Comparison of ENCODE assay signal across 8 cellular contexts in genomic region chr16:23148513-23149266, GRCh38. TPM values are rescaled to one million over a fixed set of nuclear protein-coding genes. Genes with fewer than 3 reads are reported as not detected.
DNase-seq lines count a peak whose midpoint lies in the region; ATAC-seq and TF ChIP-seq lines count a peak whose summit lies in the region.

No MANE protein-coding gene starts in this region.

- DNase-seq in AG09309 (ENCODE audit: low read depth) (no peak), RKO (ENCODE audit: low spot score) (peak; percentile 72), germinal center (ENCODE audit: low spot score) (peak; percentile 41), omental fat pad (ENCODE audit: low spot score) (no peak), thyroid gland (peak; percentile 82 to 83)
- peak; percentile 8 to 34 (median 24) for DNase-seq in activated naive CD4-positive, alpha-beta T cell (lab: John Stamatoyannopoulos, UW)

- H3K9me3 ChIP-seq in thyroid gland = no peaks in the 10 kb centered on the region

- WGBS in thyroid gland, 2 donors = 3 to 7% methylated on average over 4 to 5 of the region's 103 CpGs

- no peaks in the 10 kb centered on the region for H3K36me3 ChIP-seq in thyroid gland

- intact Hi-C loops in thyroid gland (cut with DNase I) = no loop called here

- peak; percentile 44 for ATAC-seq in GM19035 (IDR thresholded peaks at IDR 0.05; ENCODE audit: unreplicated experiment)
- peak; percentile 26 for ATAC-seq in HG03196 (IDR thresholded peaks at IDR 0.05; ENCODE audit: unreplicated experiment)
- peak; percentile 49 for ATAC-seq in omental fat pad (ENCODE audit: low FRiP score)

- TF ChIP-seq CTCF in AG09309 (IDR thresholded peaks at IDR 0.05; ENCODE audit: control insufficient read depth, insufficient read depth, low read depth, low read length, missing control alignments) (no peak), omental fat pad (IDR thresholded peaks at IDR 0.05) (no peak), thyroid gland (IDR thresholded peaks at IDR 0.05) (no peak)

- H3K4me1 ChIP-seq in thyroid gland = peaks cover 12 to 25% of the 10 kb centered on the region in 2 donors

- H3K4me3 ChIP-seq in AG09309 (ENCODE audit: control insufficient read depth, low read depth, low read length) (peak overlapping the region; percentile 59), thyroid gland (replicated peaks in 1 of 3) (peak overlapping the region; percentile 17 to 55 (median 50))

- peak in 1 of 2 donors; percentile 4 for TF ChIP-seq POLR2A in thyroid gland (IDR thresholded peaks at IDR 0.05)

- no peaks in the 10 kb centered on the region for H3K27me3 ChIP-seq in thyroid gland

- peak overlapping the region in 2 of 3 donors; percentile 69 to 73 for H3K27ac ChIP-seq in thyroid gland

RNA-seq across cellular contexts. Expression of gene USP31, which starts 0.6 kb away (rescaled TPM):
- total RNA-seq in omental fat pad = 10 to 100 TPM; 12.7 to 17.5 (median 15.9) TPM
- total RNA-seq in thyroid gland = 10 to 100 TPM; 10.0 to 18.2 (median 13.2) TPM

RNA-seq across cellular contexts. Expression of gene SCNN1G, which starts 33.9 kb away (rescaled TPM):
- total RNA-seq in omental fat pad (not detected), thyroid gland (1 to 10 TPM; 3.4 to 6.5 (median 5.6) TPM)

Comparison
In these comparisons a context has a peak if more than half of its experiments do, and no peak if none do; other contexts are left out.
1. DNase-seq: peak in RKO (single experiment), activated naive CD4-positive, alpha-beta T cell (4 of 4), germinal center (single experiment) and thyroid gland (2 of 2); none in AG09309 (single experiment) and omental fat pad (single experiment).
2. RNA of gene SCNN1G, which starts 33.9 kb away (total RNA-seq): 3.4 to 6.5 TPM in thyroid gland; not detected in omental fat pad; every median in the first group is over 4 times any median in the second.
3. Peak in every context shown above with its lines, with median percentiles within 50 percentile points of each other: ATAC-seq.